13 cellular contexts compared by ENCODE assay signal in the genomic region with DNA sequence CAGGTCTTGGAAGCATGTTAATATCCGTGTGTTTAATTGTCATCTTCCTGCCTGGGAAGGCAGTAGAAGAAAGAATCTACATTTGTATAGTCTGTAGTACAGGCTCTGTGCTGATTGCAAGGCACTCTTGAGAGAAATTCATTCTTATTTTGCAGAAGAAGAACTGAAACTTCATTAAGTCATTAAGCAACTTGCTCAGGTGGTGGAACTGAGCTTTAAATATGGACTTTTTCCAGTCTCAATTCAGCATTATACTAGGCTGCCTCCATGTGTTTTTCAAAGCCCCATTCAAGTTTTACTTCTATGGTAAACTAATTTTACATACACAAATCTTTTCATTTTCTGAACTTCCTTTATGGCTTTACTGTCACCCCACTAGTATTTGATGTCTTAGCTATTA. TPM values are rescaled to one million over a fixed set of nuclear protein-coding genes. Genes with fewer than 3 reads are reported as not detected.
A peak's percentile ranks its signal among the peaks of the same experiment; 100 is the strongest.
DNase-seq lines count a peak whose midpoint lies in the region; ATAC-seq, FAIRE-seq and TF ChIP-seq lines count a peak whose summit lies in the region.
"Had no signal": no experiment of that assay in that cellular context is flagged by ENCODE, and none has a peak within 500 bp of the region (broad histone marks: within the 10 kb centered on the region; RNA-seq: fewer than 3 reads in every experiment).

No MANE protein-coding gene starts in this region.

- H3K9ac ChIP-seq in GM12878 (ENCODE audit: control insufficient read depth, insufficient read depth, low read length) = no peak overlapping the region
- no peak overlapping the region for H3K9ac ChIP-seq in neuronal stem cell (ENCODE audit: low read depth, low read length, poor library complexity)

- H2AFZ ChIP-seq in GM12878 (ENCODE audit: control insufficient read depth, low read depth, low read length) (no peak overlapping the region), neuronal stem cell (ENCODE audit: low read length) (no peak overlapping the region)

- H3K4me3 ChIP-seq in GM12878 (no peak overlapping the region), neuronal stem cell (ENCODE audit: low read length in 2 of 2) (no peak overlapping the region)
- H3K4me3 ChIP-seq: cardiac muscle cell, gastrocnemius medialis had no signal

- peak in 1 of 2 experiments; percentile 68; a peak in 1 of 4 replicates for TF ChIP-seq EP300 in GM12878 (IDR thresholded peaks at IDR 0.05; ENCODE audit: borderline replicate concordance in 1 of 2, control insufficient read depth in 1 of 2, low read depth in 2 of 2, low read length in 2 of 2)

- POLR2A ChIA-PET in GM12878 (lab: Charles Lee) = interaction anchor here (0.6 to 1.5 kb wide), 3 partner anchors 11 to 151 kb away, joined by 3 to 4 read pairs (median 3); no protein-coding TSS in a partner anchor

- CTCF ChIA-PET in GM12878 (lab: Yijun Ruan, JAX) = interaction anchor here (1.0 to 1.9 kb wide), 5 partner anchors 10 to 54 kb away, joined by 3 to 9 read pairs (median 3); no protein-coding TSS in a partner anchor

- H2AK5ac ChIP-seq in neuronal stem cell (ENCODE audit: low read depth, low read length) = no peak overlapping the region

- BruUV-seq in GM12878 (replicated peaks; lab: Mats Ljungman, UMichigan) = no TSS peak

- peaks cover 21% of the 10 kb centered on the region for H3K79me2 ChIP-seq in GM12878 (ENCODE audit: control insufficient read depth, insufficient read depth, low read length)

- H4K20me1 ChIP-seq in GM12878 (ENCODE audit: control insufficient read depth, insufficient read depth) = no peaks in the 10 kb centered on the region

- no peak overlapping the region for H3K18ac ChIP-seq in neuronal stem cell (ENCODE audit: low read length)

- no peak for TF ChIP-seq CTCF in GM12878 (IDR thresholded peaks at IDR 0.05 in 2 of 3, conservative IDR thresholded peaks at IDR 0.05 in 1 of 3; ENCODE audit: control insufficient read depth in 2 of 3, extremely low read depth in 1 of 3, insufficient read depth in 1 of 3, low read depth in 3 of 3, low read length in 3 of 3)

- no peak for TF ChIP-seq POLR2A in GM12878 (IDR thresholded peaks at IDR 0.05; ENCODE audit: low read depth, low read length)

- intact Hi-C loops in GM12878 (cut with micrococcal nuclease; ENCODE audit: unreplicated experiment) = loop anchor here (5.0 kb wide), 1 partner anchor 64 kb away; the partner anchor contains the start of gene BAG2

- H3K4me1 ChIP-seq in GM12878 (ENCODE audit: control insufficient read depth, insufficient read depth, low read length) = peaks cover 13% of the 10 kb centered on the region
- H3K4me1 ChIP-seq in neuronal stem cell (ENCODE audit: control insufficient read depth in 2 of 2, insufficient read depth in 1 of 2, low read depth in 1 of 2, low read length in 2 of 2) = no peaks in the 10 kb centered on the region

- ATAC-seq in GM18873 (IDR thresholded peaks at IDR 0.05; ENCODE audit: low FRiP score, unreplicated experiment) (peak; percentile 94), GM21786 (IDR thresholded peaks at IDR 0.05; ENCODE audit: unreplicated experiment) (peak; percentile 95), HG03354 (IDR thresholded peaks at IDR 0.05; ENCODE audit: poor library complexity, severe bottlenecking, unreplicated experiment) (peak; percentile 90), GM12878 (peak; percentile 97), SK-N-SH treated with all-trans-retinoic acid at 6 μM for 48 hours (no peak)
- ATAC-seq: gastrocnemius medialis had no signal

- DNase-seq in GM12878 (ENCODE audit: low read depth, low spot score) (peak; percentile 38), neuronal stem cell (ENCODE audit: low spot score) (no peak), NCI-H2196 treated with DMSO at 0.1 percent for 48 hours (lab: John Stamatoyannopoulos, UW; ENCODE audit: unreplicated experiment) (no peak), hippocampal formation (lab: John Stamatoyannopoulos, UW) (no peak)
- DNase-seq: activated T-cell treated with anti-CD3 and anti-CD28 coated beads, Interleukin-2, amount 50 U/mL, for 1 hour; gastrocnemius medialis; HFFc6; NCI-H2081 treated with DMSO at 0.1 percent for 48 hours had no signal

- H3K9me3 ChIP-seq in GM12878 (replicated peaks; ENCODE audit: control insufficient read depth, insufficient read depth, low read length) (no peaks in the 10 kb centered on the region), neuronal stem cell (replicated peaks in 1 of 2; ENCODE audit: control insufficient read depth in 2 of 2, insufficient read depth in 1 of 2, low read depth in 1 of 2, low read length in 2 of 2) (peaks cover 0 to 2% of the 10 kb centered on the region in 2 donors)
- H3K9me3 ChIP-seq: gastrocnemius medialis had no signal

- H2BK120ac ChIP-seq in neuronal stem cell (ENCODE audit: low read depth, low read length) = no peak overlapping the region

- H3K4ac ChIP-seq in neuronal stem cell (ENCODE audit: low read length) = no peak overlapping the region

- H3K23ac ChIP-seq in neuronal stem cell (ENCODE audit: low read depth, low read length, poor library complexity) = no peak overlapping the region

- peak; percentile 84 for FAIRE-seq in GM12878 (lab: Jason Lieb, UNC)

- RAD21 ChIA-PET in GM12878 (lab: Charles Lee; ENCODE audit: unreplicated experiment) = interaction anchor here (0.6 to 1.4 kb wide), 8 partner anchors 14 to 208 kb away, joined by 3 to 5 read pairs (median 3); partner anchors contain the start of genes BAG2, BEND6 and PRIM2

- H3K79me1 ChIP-seq in neuronal stem cell (ENCODE audit: low read depth, low read length) = no peaks in the 10 kb centered on the region

- H2BK15ac ChIP-seq in neuronal stem cell (ENCODE audit: low read length) = no peak overlapping the region

- H3K4me2 ChIP-seq in GM12878 (ENCODE audit: control insufficient read depth, insufficient read depth) (peak overlapping the region; percentile 63), neuronal stem cell (ENCODE audit: insufficient read depth, low read length, poor library complexity, severe bottlenecking) (no peak overlapping the region)

- H3K27ac ChIP-seq in GM12878 (ENCODE audit: control insufficient read depth, insufficient read depth) (peak overlapping the region; percentile 17; the same call in 1 of the 2 replicates), neuronal stem cell (replicated peaks; ENCODE audit: low read length) (no peak overlapping the region)
- H3K27ac ChIP-seq: cardiac muscle cell, gastrocnemius medialis had no signal

- WGBS in GM12878 (ENCODE audit: insufficient coverage, insufficient replicate concordance, low lambda C conversion rate, missing lambda C conversion rate) = 5% methylated on average over 1 of the region's 1 CpG
- WGBS in neuronal stem cell (ENCODE audit: extremely low coverage in 2 of 2, insufficient read length in 2 of 2, insufficient replicate concordance in 1 of 2), 2 donors = no CpG with 5 or more reads among the region's 1 CpG

- H2BK12ac ChIP-seq in neuronal stem cell (ENCODE audit: low read length) = no peak overlapping the region

- no peak overlapping the region for H4K91ac ChIP-seq in neuronal stem cell (ENCODE audit: low read depth, low read length, poor library complexity)

- H4K8ac ChIP-seq in neuronal stem cell (ENCODE audit: low read depth, low read length) = no peak overlapping the region

- in situ Hi-C loops in GM12878 (cut with MboI) = loop anchor here (10.0 kb wide), 1 partner anchor 206 kb away; the partner anchor contains the start of gene PRIM2

- H3K27me3 ChIP-seq in GM12878 (replicated peaks in 1 of 2; ENCODE audit: control insufficient read depth in 2 of 2, insufficient read depth in 2 of 2, low read length in 1 of 2) = no peaks in the 10 kb centered on the region
- no peaks in the 10 kb centered on the region for H3K27me3 ChIP-seq in neuronal stem cell (ENCODE audit: control insufficient read depth in 3 of 3, insufficient read depth in 3 of 3, low read depth in 1 of 3, low read length in 3 of 3)
- H3K27me3 ChIP-seq: cardiac muscle cell, gastrocnemius medialis had no signal

- no peak overlapping the region for H2BK5ac ChIP-seq in neuronal stem cell (ENCODE audit: low read length)

- no peak overlapping the region for H3K14ac ChIP-seq in neuronal stem cell (ENCODE audit: low read length)

- H3K36me3 ChIP-seq in GM12878 (ENCODE audit: control insufficient read depth in 2 of 2, insufficient read depth in 2 of 2, low read length in 1 of 2) (no peaks in the 10 kb centered on the region; a peak in 2 of 4 replicates), neuronal stem cell (replicated peaks in 1 of 2; ENCODE audit: control insufficient read depth in 2 of 2, insufficient read depth in 2 of 2, low read length in 2 of 2) (peaks cover 2 to 65% of the 10 kb centered on the region in 2 donors)
- H3K36me3 ChIP-seq: gastrocnemius medialis had no signal

- SMC1A ChIA-PET in GM12878 (lab: Charles Lee; ENCODE audit: uncharacterized antibody, unreplicated experiment) = interaction anchor here (0.6 to 1.6 kb wide), 11 partner anchors 8 to 226 kb away, joined by 3 to 6 read pairs (median 4); no protein-coding TSS in a partner anchor

- TF ChIP-seq RAD21 in GM12878 (IDR thresholded peaks at IDR 0.05; ENCODE audit: insufficient read depth, low read depth, low read length) = peak; percentile 19; the same call in 1 of the 2 replicates

TF ChIP-seq in GM12878, 131 proteins besides CTCF, POLR2A, EP300 and RAD21 (continues in another document):
- TF ChIP-seq FOS (IDR thresholded peaks at IDR 0.05; ENCODE audit: borderline replicate concordance, extremely low read depth, insufficient read length) = no peak
- TF ChIP-seq SMAD1 (IDR thresholded peaks at IDR 0.05; ENCODE audit: low read depth, partially characterized antibody) = no peak

TF ChIP-seq in SK-N-SH treated with all-trans-retinoic acid at 6 μM for 48 hours, 23 proteins besides CTCF, POLR2A, EP300 and RAD21 (continues in another document):
- TF ChIP-seq TOX (CRISPR knock-in tag; IDR thresholded peaks at IDR 0.05; ENCODE audit: borderline replicate concordance) = no peak
- no peak for TF ChIP-seq OSR1 (CRISPR knock-in tag; IDR thresholded peaks at IDR 0.05)

RNA-seq across cellular contexts. Expression of gene ZNF451, which starts 18.7 kb away (rescaled TPM):
- total RNA-seq in GM12878 (2013; cell fraction: nucleolus; rRNA removed) = 181 and 183 TPM in 2 replicates
- total RNA-seq in GM12878 (2014; rRNA removed) (32.4 and 35.6 TPM in 2 replicates), GM12878 (2014; rRNA removed; fragmentation: Illumina TruSeq; extraction: Trizol) (44.4 and 49.2 TPM in 2 replicates), GM12878 (2021) (37.5 and 38.0 TPM in 2 replicates)
- polyA plus RNA-seq in GM12878 (2011; ENCODE audit: low read depth) = 8.2 TPM
- polyA plus RNA-seq in GM12878 (2011; rRNA removed) (37.4 and 60.6 TPM in 2 replicates), GM12878 (2014; fragmentation: Illumina TruSeq; extraction: Trizol) (22.1 and 25.9 TPM in 2 replicates), GM12878 (2014; fragmentation: Nextera tagmentation; extraction: Ambion mirVana) (10 to 100 TPM in 1 of 2 experiments, 1 to 10 TPM in 1; 6.5 to 11.6 TPM), GM12878 (2014; rRNA removed) (20.3 and 21.4 TPM in 2 replicates), GM12878 (2016; fragmentation: Nextera tagmentation; extraction: Ambion mirVana) (10 to 100 TPM; 22.7 to 24.8 TPM)
- 13.2 and 14.5 TPM in 2 replicates for polyA plus RNA-seq in GM12878 (2011; cell fraction: cytosol; rRNA removed)
- 33.5 and 39.4 TPM in 2 replicates for polyA plus RNA-seq in GM12878 (2011; cell fraction: nucleus; rRNA removed)
- 18.5 and 19.1 TPM in 2 replicates for polyA plus RNA-seq in GM12878 (2012)
- 57.5 and 71.5 TPM in 2 replicates for polyA minus RNA-seq in GM12878 (2011; rRNA and poly(A)+ RNA removed)
- 19.4 and 36.4 TPM in 2 replicates for polyA minus RNA-seq in GM12878 (2011; cell fraction: cytosol; rRNA and poly(A)+ RNA removed)
- polyA minus RNA-seq in GM12878 (2011; cell fraction: nucleus; rRNA and poly(A)+ RNA removed) = 70.4 and 87.1 TPM in 2 replicates
- polyA plus RNA-seq in neuronal stem cell (2013, experiment 1 of 2) = 28.4 TPM
- 29.2 TPM for polyA plus RNA-seq in neuronal stem cell (2013, experiment 2 of 2)
